13 cellular contexts compared by ENCODE assay signal in genomic region chr7:98795741-98796493, GRCh38.
DNase-seq lines count a peak whose midpoint lies in the region; ATAC-seq and TF ChIP-seq lines count a peak whose summit lies in the region.
"Had no signal": no experiment of that assay in that cellular context is flagged by ENCODE, and none has a peak within 500 bp of the region (broad histone marks: within the 10 kb centered on the region; RNA-seq: fewer than 3 reads in every experiment).

No MANE protein-coding gene starts in this region.

- no TSS peak for BruUV-seq in PC-9 (replicated peaks; lab: Mats Ljungman, UMichigan)

- H3K9me2 ChIP-seq in PC-9 (ENCODE audit: insufficient read depth), result no peaks in the 10 kb centered on the region

- ATAC-seq in GM18499 (IDR thresholded peaks at IDR 0.05; ENCODE audit: insufficient read depth, unreplicated experiment) (peak; percentile 87), GM19463 (IDR thresholded peaks at IDR 0.05; ENCODE audit: unreplicated experiment) (peak; percentile 98), HG02981 (IDR thresholded peaks at IDR 0.05; ENCODE audit: unreplicated experiment) (peak; percentile 86), T-helper 17 cell (no peak)

- no peaks in the 10 kb centered on the region for H3K27me3 ChIP-seq in PC-9 (ENCODE audit: insufficient read depth, low read depth)
- H3K27me3 ChIP-seq: MG63 had no signal

- H3K27me3 Mint-ChIP-seq in T-helper 17 cell, result peaks cover 4% of the 10 kb centered on the region

- H3K9me3 ChIP-seq in PC-9 (ENCODE audit: insufficient read depth, low read depth) (no peaks in the 10 kb centered on the region), T-helper 17 cell (ENCODE audit: control insufficient read depth, low read length, poor library complexity, severe bottlenecking) (peaks cover 4% of the 10 kb centered on the region)
- H3K9me3 ChIP-seq: MG63 had no signal

- no peaks in the 10 kb centered on the region for H3K79me2 ChIP-seq in PC-9 (ENCODE audit: low read depth)

- TF ChIP-seq CTCF in PC-9 (conservative IDR thresholded peaks at IDR 0.05), result no peak

- no peak overlapping the region for H3K4me3 Mint-ChIP-seq in T-helper 17 cell
- H3K4me3 Mint-ChIP-seq: activated naive CD8-positive, alpha-beta T cell treated with anti-CD3 and anti-CD28 coated beads, Interleukin-2, amount 10 ng/mL, durations not matched to agents 7 days and 5 days; H9 had no signal

- no peaks in the 10 kb centered on the region for H3K36me3 ChIP-seq in PC-9 (ENCODE audit: low read depth)
- H3K36me3 ChIP-seq: MG63 had no signal

- POLR2A ChIA-PET in PC-9 (lab: Charles Lee; ENCODE audit: unreplicated experiment), result interaction anchor here (0.7 kb wide), 1 partner anchor 26 kb away, joined by 5 read pairs; no protein-coding TSS in a partner anchor

- intact Hi-C loops in PC-9 (cut with micrococcal nuclease; ENCODE audit: unreplicated experiment), result loop anchor here (2.0 kb wide), 2 partner anchors 15 to 27 kb away; no protein-coding TSS in a partner anchor

- no peaks in the 10 kb centered on the region for H3K36me3 Mint-ChIP-seq in T-helper 17 cell (ENCODE audit: low read depth)
- H3K36me3 Mint-ChIP-seq: activated naive CD8-positive, alpha-beta T cell treated with anti-CD3 and anti-CD28 coated beads, Interleukin-2, amount 10 ng/mL, durations not matched to agents 7 days and 5 days had no signal

- no peak overlapping the region for H3K27ac Mint-ChIP-seq in T-helper 17 cell
- H3K27ac Mint-ChIP-seq: activated naive CD8-positive, alpha-beta T cell treated with anti-CD3 and anti-CD28 coated beads, Interleukin-2, amount 10 ng/mL, durations not matched to agents 7 days and 5 days; H9 had no signal

- CTCF ChIA-PET in PC-9 (lab: Charles Lee), result interaction anchor here (0.5 kb wide), 1 partner anchor 62 kb away, joined by 7 read pairs; no protein-coding TSS in a partner anchor

- no peak overlapping the region for H3K4me3 ChIP-seq in PC-9
- H3K4me3 ChIP-seq: MG63 had no signal

- peak overlapping the region; percentile 27; the same call in 1 of the 2 replicates for H3K4me2 ChIP-seq in PC-9

- peaks cover 13% of the 10 kb centered on the region for H3F3A ChIP-seq in PC-9 (ENCODE audit: insufficient read depth, low read depth)

- H3K4me1 ChIP-seq in PC-9 (replicated peaks; ENCODE audit: insufficient read depth), result peaks cover 29% of the 10 kb centered on the region

- H3K27ac ChIP-seq in PC-9, result no peak overlapping the region; the same call in 1 of the 2 replicates

- DNase-seq in PC-9 (peak in 1 of 2 experiments; percentile 49), NCI-H748 treated with DMSO at 0.1 percent for 48 hours (lab: John Stamatoyannopoulos, UW) (no peak), GDM1 (lab: John Stamatoyannopoulos, UW) (no peak), T-helper 17 cell (no peak)
- DNase-seq in activated CD8-positive, alpha-beta memory T cell treated with anti-CD3 and anti-CD28 coated beads for 24 hours, result no peak
- DNase-seq: activated naive CD8-positive, alpha-beta T cell treated with anti-CD3 and anti-CD28 coated beads, Interleukin-2, amount 10 ng/mL, durations not matched to agents 7 days and 5 days; DMS 273 treated with DMSO at 0.1 percent for 48 hours; H9; MG63; stimulated activated CD4-positive, alpha-beta T cell treated with anti-CD3 and anti-CD28 coated beads, Interleukin-4, amount 100 ng/mL, for 4 hours had no signal

- no peaks in the 10 kb centered on the region for H4K20me1 ChIP-seq in PC-9 (ENCODE audit: insufficient read depth)

- no peak overlapping the region for H2AFZ ChIP-seq in PC-9

- no peaks in the 10 kb centered on the region for H3K4me1 Mint-ChIP-seq in T-helper 17 cell
- H3K4me1 Mint-ChIP-seq: activated naive CD8-positive, alpha-beta T cell treated with anti-CD3 and anti-CD28 coated beads, Interleukin-2, amount 10 ng/mL, durations not matched to agents 7 days and 5 days; H9 had no signal
